ENCODE assay signal across 18 cellular contexts in genomic region chr3:13498354-13499060, GRCh38. TPM values are rescaled to one million over a fixed set of nuclear protein-coding genes. Genes with fewer than 3 reads are reported as not detected.
"Had no signal": no experiment of that assay in that cellular context is flagged by ENCODE, and none has a peak within 500 bp of the region (broad histone marks: within the 10 kb centered on the region; RNA-seq: fewer than 3 reads in every experiment).

No MANE protein-coding gene starts in this region.

- H3K9me3 ChIP-seq: body of pancreas, left lung had no signal

- H3K36me3 Mint-ChIP-seq: activated CD4-positive, alpha-beta memory T cell treated with anti-CD3 and anti-CD28 coated beads for 36 hours; activated naive CD8-positive, alpha-beta T cell; memory B cell; type B pancreatic cell had no signal

- H3K9me3 Mint-ChIP-seq: activated B cell treated with CpG ODN at 0.5 μM for 24 hours; activated CD4-positive, alpha-beta memory T cell treated with anti-CD3 and anti-CD28 coated beads for 36 hours; activated T-helper 1 cell treated with anti-CD3 and anti-CD28 coated beads, Interleukin-12 subunit alpha, Interleukin-12 subunit beta, Interleukin-2, Interleukin-4 antibody, amounts not matched to agents 30 ng/mL and 10 ng/mL and 1 ng/mL, durations not matched to agents 14 hours and 24 hours and 36 hours; endodermal cell; memory B cell; naive thymus-derived CD4-positive, alpha-beta T cell; stimulated activated naive CD8-positive, alpha-beta T cell treated with anti-CD3 and anti-CD28 coated beads, Interleukin-15, amount 100 ng/mL, for 72 hours; T-cell; type B pancreatic cell had no signal

- H3K27me3 Mint-ChIP-seq: activated B cell treated with CpG ODN at 0.5 μM for 24 hours; activated CD4-positive, alpha-beta memory T cell treated with anti-CD3 and anti-CD28 coated beads for 36 hours; activated naive CD8-positive, alpha-beta T cell; naive thymus-derived CD4-positive, alpha-beta T cell; stimulated activated naive CD8-positive, alpha-beta T cell treated with anti-CD3 and anti-CD28 coated beads, Interleukin-15, amount 100 ng/mL, for 72 hours; T-cell; type B pancreatic cell had no signal

- H3K27ac ChIP-seq: body of pancreas, foreskin keratinocyte, left lung had no signal

- H3K27ac Mint-ChIP-seq: activated B cell treated with CpG ODN at 0.5 μM for 24 hours; activated CD4-positive, alpha-beta memory T cell treated with anti-CD3 and anti-CD28 coated beads for 36 hours; activated naive CD8-positive, alpha-beta T cell; activated T-helper 1 cell treated with anti-CD3 and anti-CD28 coated beads, Interleukin-12 subunit alpha, Interleukin-12 subunit beta, Interleukin-2, Interleukin-4 antibody, amounts not matched to agents 30 ng/mL and 10 ng/mL and 1 ng/mL, durations not matched to agents 14 hours and 24 hours and 36 hours; endodermal cell; memory B cell; naive thymus-derived CD4-positive, alpha-beta T cell; T-cell; type B pancreatic cell had no signal

- H3K4me1 Mint-ChIP-seq: activated B cell treated with CpG ODN at 0.5 μM for 24 hours; stimulated activated naive CD8-positive, alpha-beta T cell treated with anti-CD3 and anti-CD28 coated beads, Interleukin-15, amount 100 ng/mL, for 72 hours; T-cell had no signal

- ATAC-seq: body of pancreas; foreskin keratinocyte; left lung; naive thymus-derived CD4-positive, alpha-beta T cell; SK-N-SH treated with all-trans-retinoic acid at 6 μM for 48 hours; stimulated activated naive CD8-positive, alpha-beta T cell treated with anti-CD3 and anti-CD28 coated beads, Interleukin-15, amount 100 ng/mL, for 72 hours; T-cell had no signal

- H3K4me3 ChIP-seq: body of pancreas, left lung had no signal

- H3K27me3 ChIP-seq: body of pancreas, foreskin keratinocyte, left lung had no signal

- DNase-seq: activated B cell treated with CpG ODN at 0.5 μM for 24 hours; activated CD4-positive, alpha-beta memory T cell treated with anti-CD3 and anti-CD28 coated beads for 36 hours; activated CD4-positive, alpha-beta T cell treated with anti-CD3 and anti-CD28 coated beads for 4 hours; activated gamma-delta T cell treated with Interleukin-2 at 50 U/mL for 16 hours; activated T-cell treated with anti-CD3 and anti-CD28 coated beads for 4 hours; endodermal cell; foreskin keratinocyte; left lung; naive thymus-derived CD4-positive, alpha-beta T cell; stimulated activated CD4-positive, alpha-beta T cell treated with anti-CD3 and anti-CD28 coated beads, Interleukin-2, amount 100 ng/mL, for 48 hours; stimulated activated naive CD8-positive, alpha-beta T cell treated with anti-CD3 and anti-CD28 coated beads, Interleukin-15, amount 100 ng/mL, for 72 hours; T-cell had no signal

- H3K4me3 Mint-ChIP-seq: activated B cell treated with CpG ODN at 0.5 μM for 24 hours; activated CD4-positive, alpha-beta memory T cell treated with anti-CD3 and anti-CD28 coated beads for 36 hours; activated naive CD8-positive, alpha-beta T cell; activated T-helper 1 cell treated with anti-CD3 and anti-CD28 coated beads, Interleukin-12 subunit alpha, Interleukin-12 subunit beta, Interleukin-2, Interleukin-4 antibody, amounts not matched to agents 30 ng/mL and 10 ng/mL and 1 ng/mL, durations not matched to agents 14 hours and 24 hours and 36 hours; endodermal cell; memory B cell; naive thymus-derived CD4-positive, alpha-beta T cell; stimulated activated naive CD8-positive, alpha-beta T cell treated with anti-CD3 and anti-CD28 coated beads, Interleukin-15, amount 100 ng/mL, for 72 hours; T-cell; type B pancreatic cell had no signal

RNA-seq across cellular contexts. Expression of gene FBLN2, which starts 50.4 kb away (rescaled TPM):
- total RNA-seq: activated CD4-positive, alpha-beta memory T cell treated with anti-CD3 and anti-CD28 coated beads for 36 hours; activated T-helper 1 cell treated with anti-CD3 and anti-CD28 coated beads, Interleukin-12 subunit alpha, Interleukin-12 subunit beta, Interleukin-2, Interleukin-4 antibody, amounts not matched to agents 30 ng/mL and 10 ng/mL and 1 ng/mL, durations not matched to agents 14 hours and 24 hours and 36 hours had no signal
